In genomic region chr21:42471716-42472330, GRCh38 we compare ENCODE assay signal across 1 cellular context.
TF ChIP-seq lines count a peak whose summit lies in the region.

No MANE protein-coding gene starts in this region.

TF ChIP-seq in HepG2, 621 proteins besides CTCF, POLR2A, EP300 and RAD21:
- no peak for TF ChIP-seq KMT2B (CRISPR knock-in tag; IDR thresholded peaks at IDR 0.05)
- no peak for TF ChIP-seq NFYB (CRISPR knock-in tag; IDR thresholded peaks at IDR 0.05)
- TF ChIP-seq FOXA3 (CRISPR knock-in tag; IDR thresholded peaks at IDR 0.05): no peak
- no peak for TF ChIP-seq ZNF678 (CRISPR knock-in tag; IDR thresholded peaks at IDR 0.05)
